Comparison of ENCODE assay signal across 11 cellular contexts in genomic region chr1:223714421-223714724, GRCh38. TPM values are rescaled to one million over a fixed set of nuclear protein-coding genes. Genes with fewer than 3 reads are reported as not detected.
A peak's percentile ranks its signal among the peaks of the same experiment; 100 is the strongest.
DNase-seq lines count a peak whose midpoint lies in the region; ATAC-seq and TF ChIP-seq lines count a peak whose summit lies in the region.
"Had no signal": no experiment of that assay in that cellular context is flagged by ENCODE, and none has a peak within 500 bp of the region (broad histone marks: within the 10 kb centered on the region; RNA-seq: fewer than 3 reads in every experiment).

No MANE protein-coding gene starts in this region.

- H3K27ac ChIP-seq in ACC112 (ENCODE audit: low read depth, low read length) (peak overlapping the region; percentile 91), mammary epithelial cell (ENCODE audit: insufficient read depth, low read depth, low read length) (peak overlapping the region; percentile 87), mucosa of rectum (ENCODE audit: low read depth in 2 of 2, low read length in 2 of 2) (peak overlapping the region in 1 of 2 donors; percentile 99), GM23338 (ENCODE audit: low read depth) (no peak overlapping the region)

- no peaks in the 10 kb centered on the region for H3K9me2 ChIP-seq in GM23338 (ENCODE audit: insufficient read depth)

- H3K4me1 ChIP-seq in ACC112 (ENCODE audit: control insufficient read depth, insufficient read depth, low read length, unreplicated experiment) = peaks cover 68% of the 10 kb centered on the region
- peaks cover 65% of the 10 kb centered on the region for H3K4me1 ChIP-seq in mammary epithelial cell (ENCODE audit: insufficient read depth, low read length)
- H3K4me1 ChIP-seq in mucosa of rectum (ENCODE audit: control insufficient read depth in 2 of 2, insufficient read depth in 2 of 2, low read length in 2 of 2) = peaks cover 63 to 66% of the 10 kb centered on the region in 2 donors
- H3K4me1 ChIP-seq in GM23338 (ENCODE audit: insufficient read depth) = peaks cover 31% of the 10 kb centered on the region

- H3K27me3 Mint-ChIP-seq in GM23338 (ENCODE audit: insufficient read depth, low read depth, poor library complexity) = peaks cover 30% of the 10 kb centered on the region

- H3K27me3 ChIP-seq in ACC112 (ENCODE audit: insufficient read depth, low read length) (no peaks in the 10 kb centered on the region), mammary epithelial cell (ENCODE audit: insufficient read depth, low read length) (no peaks in the 10 kb centered on the region), mucosa of rectum (ENCODE audit: control insufficient read depth in 2 of 2, insufficient read depth in 2 of 2, low read length in 2 of 2) (no peaks in the 10 kb centered on the region), GM23338 (ENCODE audit: insufficient read depth) (peaks cover 77% of the 10 kb centered on the region)

- no peaks in the 10 kb centered on the region for H4K20me1 ChIP-seq in mammary epithelial cell (ENCODE audit: insufficient read depth, low read length)
- H4K20me1 ChIP-seq in GM23338 (replicated peaks; ENCODE audit: insufficient read depth) = no peaks in the 10 kb centered on the region

- H3K4me3 ChIP-seq in ACC112 (ENCODE audit: low read depth, low read length) (peak overlapping the region; percentile 97), HFF-Myc (replicated peaks; ENCODE audit: low read depth, low read length) (peak overlapping the region; percentile 81), mammary epithelial cell (replicated peaks in 1 of 3; ENCODE audit: insufficient read depth in 1 of 3, low read depth in 2 of 3, low read length in 3 of 3) (peak overlapping the region; percentile 87 to 95 (median 88)), mucosa of rectum (ENCODE audit: low read length in 2 of 2) (peak overlapping the region; percentile 81 to 94), GM23338 (no peak overlapping the region)

- CTCF ChIA-PET in mammary epithelial cell (lab: Charles Lee; ENCODE audit: low non-redundant PET) = interaction anchor here (0.6 kb wide), 1 partner anchor 13 kb away, joined by 3 read pairs; no protein-coding TSS in a partner anchor

- no peak overlapping the region for H2AFZ ChIP-seq in ACC112 (ENCODE audit: low read length, unreplicated experiment)
- no peak overlapping the region for H2AFZ ChIP-seq in mammary epithelial cell (ENCODE audit: low read depth, low read length)
- no peak overlapping the region for H2AFZ ChIP-seq in GM23338

- ATAC-seq in GM19035 (IDR thresholded peaks at IDR 0.05; ENCODE audit: unreplicated experiment) = no peak
- ATAC-seq in GM23338 = no peak

- dilution Hi-C loops in mammary epithelial cell (cut with HindIII; ENCODE audit: low sequenced_read_pairs) = no loop called here

- H3K9ac ChIP-seq in mammary epithelial cell (ENCODE audit: insufficient read depth, low read length) (peak overlapping the region; percentile 92), mucosa of rectum (ENCODE audit: low read depth in 1 of 2, low read length in 2 of 2) (peak overlapping the region; percentile 92 to 99)

- BruUV-seq in mammary epithelial cell (replicated peaks; lab: Mats Ljungman, UMichigan) = no TSS peak

- H3K4me3 Mint-ChIP-seq in GM23338 = no peak overlapping the region

- TF ChIP-seq CTCF in HFF-Myc (IDR thresholded peaks at IDR 0.05; ENCODE audit: low read depth, low read length, missing control alignments) (no peak), mammary epithelial cell (conservative IDR thresholded peaks at IDR 0.05 in 1 of 2, IDR thresholded peaks at IDR 0.05 in 1 of 2; ENCODE audit: extremely low read depth in 1 of 2, insufficient read depth in 1 of 2, low read depth in 1 of 2, low read length in 2 of 2) (no peak), GM23338 (conservative IDR thresholded peaks at IDR 0.05; ENCODE audit: low read depth in 2 of 2) (no peak)

- H3K9me3 ChIP-seq in mammary epithelial cell (replicated peaks; ENCODE audit: insufficient read depth, low read length) (no peaks in the 10 kb centered on the region), mucosa of rectum (ENCODE audit: control insufficient read depth in 2 of 2, low read length in 2 of 2) (no peaks in the 10 kb centered on the region)

- WGBS in mammary epithelial cell (ENCODE audit: low coverage, missing lambda C conversion rate) = 70% methylated on average over 2 of the region's 2 CpGs

- H3F3A ChIP-seq in GM23338 (replicated peaks; ENCODE audit: low read depth) = 0 out of 2 replicates have a peak, but pooled peaks cover under 1% of the 10 kb centered on the region

- H3K4me2 ChIP-seq in mammary epithelial cell (ENCODE audit: insufficient read depth, low read depth, low read length) = peak overlapping the region; percentile 79
- no peak overlapping the region for H3K4me2 ChIP-seq in GM23338

- peaks cover 18% of the 10 kb centered on the region for H3K36me3 Mint-ChIP-seq in GM23338 (ENCODE audit: low read depth)

- H3K36me3 ChIP-seq in ACC112 (ENCODE audit: insufficient read depth, low read length) (peaks cover 13% of the 10 kb centered on the region; the same call in 1 of the 2 replicates), mammary epithelial cell (ENCODE audit: insufficient read depth, low read length) (peaks cover 15% of the 10 kb centered on the region), mucosa of rectum (ENCODE audit: control insufficient read depth in 2 of 2, insufficient read depth in 2 of 2, low read length in 2 of 2) (peaks cover 17 to 22% of the 10 kb centered on the region in 2 donors), GM23338 (ENCODE audit: insufficient read depth) (no peaks in the 10 kb centered on the region)

- H3K27ac Mint-ChIP-seq in GM23338 = no peak overlapping the region

- no peaks in the 10 kb centered on the region for H3K9me3 Mint-ChIP-seq in GM23338

- intact Hi-C loops in mammary epithelial cell (cut with micrococcal nuclease) = no loop called here

- DNase-seq in HFF-Myc (ENCODE audit: extremely low read depth, low read depth) = no peak
- DNase-seq in mammary epithelial cell = no peak
- no peak for DNase-seq in AG08396 (ENCODE audit: low spot score)
- DNase-seq in GM23338 (ENCODE audit: low spot score) = no peak
- DNase-seq in inferior parietal cortex (ENCODE audit: extremely low spot score) = no peak
- DNase-seq: activated CD4-positive, CD25-positive, alpha-beta regulatory T cell; DMS79 had no signal

- H3K4me1 Mint-ChIP-seq in GM23338 = peaks cover 46% of the 10 kb centered on the region

- H3K79me2 ChIP-seq in ACC112 (ENCODE audit: control insufficient read depth, insufficient read depth, low read length, unreplicated experiment) (peaks cover 75% of the 10 kb centered on the region), mammary epithelial cell (ENCODE audit: insufficient read depth, low read length) (peaks cover 78% of the 10 kb centered on the region), GM23338 (replicated peaks; ENCODE audit: insufficient read depth) (no peaks in the 10 kb centered on the region)

- in situ Hi-C loops in mammary epithelial cell (cut with MboI; ENCODE audit: low sequenced_read_pairs in 2 of 2) = no loop called here

TF ChIP-seq in GM23338, 12 proteins besides CTCF, POLR2A, EP300 and RAD21:
- no peak for TF ChIP-seq JUNB (IDR thresholded peaks at IDR 0.05; ENCODE audit: unreplicated experiment)
- no peak for TF ChIP-seq NANOG (IDR thresholded peaks at IDR 0.05; ENCODE audit: borderline replicate concordance)

RNA-seq across cellular contexts. Expression of gene CAPN2, which starts 2.0 kb away (rescaled TPM):
- total RNA-seq in mammary epithelial cell = 100 to 1,000 TPM; 270 to 454 TPM
- polyA plus RNA-seq in mammary epithelial cell (234 TPM), GM23338 (2016; fragmentation: Nextera tagmentation; extraction: Ambion mirVana) (8.4 and 8.8 TPM in 2 replicates)
- 517 TPM for polyA minus RNA-seq in mammary epithelial cell
- total RNA-seq in GM23338 (2014; rRNA removed; shearing (Covaris generic)) = 17.5 and 17.8 TPM in 2 replicates

RNA-seq across cellular contexts. Expression of gene CAPN8, which starts 48.9 kb away (rescaled TPM):
- total RNA-seq in mammary epithelial cell = 1 to 10 TPM; 5.2 to 9.5 TPM
- polyA plus RNA-seq in mammary epithelial cell = 4.5 TPM
- polyA minus RNA-seq in mammary epithelial cell = 0.78 TPM
- total RNA-seq in GM23338 (2014; rRNA removed; shearing (Covaris generic)) = not detected in 2 replicates
- polyA plus RNA-seq in GM23338 (2016; fragmentation: Nextera tagmentation; extraction: Ambion mirVana) = not detected in 2 replicates
- total RNA-seq: LHCN-M2 had no signal

Comparison
In these comparisons a context has a peak if more than half of its experiments do, and no peak if none do; other contexts are left out.
1. RNA of gene CAPN2, which starts 2.0 kb away (total RNA-seq): 270 to 454 TPM in mammary epithelial cell; 17.5 to 17.8 TPM in GM23338; every median in the first group is over 10 times any median in the second.